In genomic region chr10:14533295-14533694, GRCh38 we compare ENCODE assay signal across 15 cellular contexts.
DNase-seq lines count a peak whose midpoint lies in the region; ATAC-seq and TF ChIP-seq lines count a peak whose summit lies in the region.
"Had no signal": no experiment of that assay in that cellular context is flagged by ENCODE, and none has a peak within 500 bp of the region (broad histone marks: within the 10 kb centered on the region; RNA-seq: fewer than 3 reads in every experiment).

No MANE protein-coding gene starts in this region.

- peak overlapping the region in 6 of 7 donors; percentile 58 to 94 (median 80) for H3K27ac Mint-ChIP-seq in CD4-positive, alpha-beta memory T cell
- H3K27ac Mint-ChIP-seq in endothelial cell (ENCODE audit: unreplicated experiment) (peak overlapping the region; percentile 78), neural progenitor cell (peak overlapping the region; percentile 51)

- H3K4me1 Mint-ChIP-seq in CD4-positive, alpha-beta memory T cell: peaks cover 73 to 100% (median 89%) of the 10 kb centered on the region in 4 donors
- H3K4me1 Mint-ChIP-seq in endothelial cell (ENCODE audit: unreplicated experiment) (peaks cover 52% of the 10 kb centered on the region), neural progenitor cell (peaks cover 29% of the 10 kb centered on the region)

- no peaks in the 10 kb centered on the region for H3K27me3 Mint-ChIP-seq in CD4-positive, alpha-beta memory T cell
- H3K27me3 Mint-ChIP-seq in endothelial cell (ENCODE audit: unreplicated experiment) (peaks cover 10% of the 10 kb centered on the region), neural progenitor cell (ENCODE audit: insufficient read depth, low read depth) (peaks cover 3% of the 10 kb centered on the region)

- peaks cover 60 to 84% of the 10 kb centered on the region in 2 donors for H3K36me3 Mint-ChIP-seq in CD4-positive, alpha-beta memory T cell
- H3K36me3 Mint-ChIP-seq in endothelial cell (ENCODE audit: low read depth, unreplicated experiment): peaks cover 51% of the 10 kb centered on the region
- H3K36me3 Mint-ChIP-seq in neural progenitor cell: peaks cover 4% of the 10 kb centered on the region

- TF ChIP-seq CTCF in PC-3 (conservative IDR thresholded peaks at IDR 0.05; ENCODE audit: low read depth, low read length): no peak
- TF ChIP-seq CTCF in endothelial cell (IDR thresholded peaks at IDR 0.05; ENCODE audit: unreplicated experiment): no peak
- TF ChIP-seq CTCF in neural progenitor cell (IDR thresholded peaks at IDR 0.05): no peak
- TF ChIP-seq CTCF in GM10248 (IDR thresholded peaks at IDR 0.05; ENCODE audit: control extremely low read depth, extremely low read depth, low read depth, missing control alignments): no peak

- no peak for DNase-seq in CD4-positive, alpha-beta memory T cell
- no peak for DNase-seq in PC-3
- no peak for DNase-seq in endothelial cell (ENCODE audit: low spot score)
- DNase-seq in neural progenitor cell (ENCODE audit: low spot score): no peak
- DNase-seq in GM10248 (ENCODE audit: extremely low spot score): no peak
- no peak for DNase-seq in NCI-H510A treated with DMSO at 0.1 percent for 48 hours (lab: John Stamatoyannopoulos, UW)
- no peak for DNase-seq in H7
- DNase-seq in superior temporal gyrus (ENCODE audit: extremely low spot score): no peak
- DNase-seq: activated CD4-positive, alpha-beta T cell treated with anti-CD3 and anti-CD28 coated beads for 4 hours; cortex of kidney; DMS53; Karpas-422; ovary; SHP77 treated with DMSO at 0.1 percent for 48 hours; stimulated activated naive CD4-positive, alpha-beta T cell treated with Interleukin-2 at 50 U/mL for 16 hours had no signal

- CTCF ChIA-PET in CD4-positive, alpha-beta memory T cell (lab: Charles Lee; ENCODE audit: partially characterized antibody): interaction anchor here (1.1 to 1.6 kb wide), 3 partner anchors 10 to 290 kb away, joined by 3 to 8 read pairs (median 6); no protein-coding TSS in a partner anchor
- CTCF ChIA-PET in PC-3 (lab: Charles Lee): no interaction called here
- CTCF ChIA-PET in GM10248 (lab: Yijun Ruan, JAX): interaction anchor here (1.3 to 1.8 kb wide), 2 partner anchors 10 to 16 kb away, joined by 4 to 7 read pairs; no protein-coding TSS in a partner anchor

- H3K9ac ChIP-seq in PC-3 (ENCODE audit: low read length) (peak overlapping the region; percentile 66), neural progenitor cell (no peak overlapping the region)

- H3K4me1 ChIP-seq in CD4-positive, alpha-beta memory T cell (ENCODE audit: insufficient read depth, low read length): peaks cover 91% of the 10 kb centered on the region
- H3K4me1 ChIP-seq in PC-3 (ENCODE audit: insufficient read depth, low read length) (peaks cover 27% of the 10 kb centered on the region), neural progenitor cell (no peaks in the 10 kb centered on the region)

- no peaks in the 10 kb centered on the region for H3K27me3 ChIP-seq in CD4-positive, alpha-beta memory T cell (ENCODE audit: insufficient read depth, low read length)
- no peaks in the 10 kb centered on the region for H3K27me3 ChIP-seq in PC-3 (ENCODE audit: low read length)
- H3K27me3 ChIP-seq in neural progenitor cell: no peaks in the 10 kb centered on the region
- no peaks in the 10 kb centered on the region for H3K27me3 ChIP-seq in H7 (ENCODE audit: control insufficient read depth, insufficient read depth, low read length)
- H3K27me3 ChIP-seq: ovary had no signal

- H3K9me3 ChIP-seq in CD4-positive, alpha-beta memory T cell (ENCODE audit: control insufficient read depth in 1 of 2, low read length in 2 of 2): no peaks in the 10 kb centered on the region
- H3K9me3 ChIP-seq in PC-3 (ENCODE audit: low read length): no peaks in the 10 kb centered on the region
- no peaks in the 10 kb centered on the region for H3K9me3 ChIP-seq in neural progenitor cell (ENCODE audit: low read depth)
- H3K9me3 ChIP-seq: ovary had no signal

- intact Hi-C loops in CD4-positive, alpha-beta memory T cell (cut with micrococcal nuclease): no loop called here
- intact Hi-C loops in PC-3 (cut with micrococcal nuclease): no loop called here

- H3K9me2 ChIP-seq in PC-3 (replicated peaks; ENCODE audit: low read length): no peaks in the 10 kb centered on the region

- H2AFZ ChIP-seq in PC-3 (ENCODE audit: low read length) (no peak overlapping the region), neural progenitor cell (replicated peaks) (no peak overlapping the region)

- no peaks in the 10 kb centered on the region for H3K9me3 Mint-ChIP-seq in CD4-positive, alpha-beta memory T cell
- no peaks in the 10 kb centered on the region for H3K9me3 Mint-ChIP-seq in endothelial cell (ENCODE audit: unreplicated experiment)
- H3K9me3 Mint-ChIP-seq in neural progenitor cell: no peaks in the 10 kb centered on the region

- no peak overlapping the region for H3K4me3 ChIP-seq in CD4-positive, alpha-beta memory T cell (ENCODE audit: low read length in 2 of 2)
- H3K4me3 ChIP-seq in PC-3 (ENCODE audit: low read length): no peak overlapping the region
- no peak overlapping the region for H3K4me3 ChIP-seq in neural progenitor cell
- H3K4me3 ChIP-seq in H7 (ENCODE audit: insufficient read depth, low read depth, low read length): no peak overlapping the region
- H3K4me3 ChIP-seq: ovary had no signal

- H3K4me2 ChIP-seq in PC-3 (ENCODE audit: low read length): peak overlapping the region; percentile 61
- no peak overlapping the region for H3K4me2 ChIP-seq in neural progenitor cell

- H4K20me1 ChIP-seq in PC-3 (ENCODE audit: low read length) (no peaks in the 10 kb centered on the region), neural progenitor cell (ENCODE audit: low read depth) (peaks cover 3% of the 10 kb centered on the region)

- H3K27ac ChIP-seq in CD4-positive, alpha-beta memory T cell (ENCODE audit: low read depth, low read length): no peak overlapping the region
- H3K27ac ChIP-seq in PC-3 (ENCODE audit: low read length) (peak overlapping the region; percentile 96), neural progenitor cell (no peak overlapping the region)
- H3K27ac ChIP-seq: ovary had no signal

- POLR2A ChIA-PET in CD4-positive, alpha-beta memory T cell (lab: Charles Lee; ENCODE audit: partially characterized antibody): interaction anchor here (1.3 kb wide), 1 partner anchor 23 kb away, joined by 3 read pairs; no protein-coding TSS in a partner anchor
- POLR2A ChIA-PET in PC-3 (lab: Charles Lee; ENCODE audit: unreplicated experiment) (no interaction called here), GM10248 (lab: Yijun Ruan, JAX) (no interaction called here)

- peak overlapping the region in 3 of 8 donors; percentile 16 to 52 (median 44) for H3K4me3 Mint-ChIP-seq in CD4-positive, alpha-beta memory T cell
- no peak overlapping the region for H3K4me3 Mint-ChIP-seq in endothelial cell (ENCODE audit: unreplicated experiment)
- no peak overlapping the region for H3K4me3 Mint-ChIP-seq in neural progenitor cell

- H3F3A ChIP-seq in PC-3 (ENCODE audit: low read length, unreplicated experiment) (no peaks in the 10 kb centered on the region), neural progenitor cell (ENCODE audit: low read depth) (no peaks in the 10 kb centered on the region)

- H3K36me3 ChIP-seq in CD4-positive, alpha-beta memory T cell (ENCODE audit: insufficient read depth, low read length): peaks cover 61% of the 10 kb centered on the region
- H3K36me3 ChIP-seq in PC-3 (ENCODE audit: low read depth, low read length) (peaks cover 9% of the 10 kb centered on the region; the same call in 1 of the 2 replicates), neural progenitor cell (no peaks in the 10 kb centered on the region), H7 (replicated peaks; ENCODE audit: control insufficient read depth, insufficient read depth, low read length) (no peaks in the 10 kb centered on the region)
- H3K36me3 ChIP-seq: ovary had no signal

- no TSS peak for BruUV-seq in PC-3 (replicated peaks; lab: Mats Ljungman, UMichigan)

- peaks cover 65% of the 10 kb centered on the region for H3K79me2 ChIP-seq in PC-3 (ENCODE audit: low read length)
- H3K79me2 ChIP-seq in neural progenitor cell (ENCODE audit: low read depth): peaks cover 16% of the 10 kb centered on the region

- peak; percentile 57 for ATAC-seq in PC-3
